8 cellular contexts compared by ENCODE assay signal in the genomic region with DNA sequence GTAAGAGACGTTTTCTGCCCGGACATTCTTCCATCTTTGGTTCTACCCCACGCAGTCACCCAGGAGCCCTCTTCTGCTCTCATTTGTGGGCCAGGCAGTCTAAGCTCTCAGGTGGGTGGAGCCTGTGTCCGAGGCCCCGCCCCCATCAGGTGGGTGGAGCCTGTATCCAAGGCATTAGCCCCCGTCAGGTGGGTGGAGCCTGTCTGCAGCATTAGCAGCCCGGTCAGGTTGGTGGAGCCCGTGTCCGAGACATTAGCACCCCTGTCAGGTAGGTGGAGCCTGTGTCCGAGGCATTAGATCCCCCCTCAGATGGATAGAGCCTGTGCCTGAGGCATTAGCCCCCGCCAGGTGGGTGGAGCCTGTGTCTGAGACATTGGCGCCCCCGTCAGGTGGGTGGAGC. TPM values are rescaled to one million over a fixed set of nuclear protein-coding genes. Genes with fewer than 3 reads are reported as not detected.
DNase-seq lines count a peak whose midpoint lies in the region; TF ChIP-seq lines count a peak whose summit lies in the region.

No MANE protein-coding gene starts in this region.

- TF ChIP-seq EP300 in suprapubic skin (IDR thresholded peaks at IDR 0.05), result no peak

- no peak for TF ChIP-seq POLR2A in suprapubic skin (IDR thresholded peaks at IDR 0.05)

- DNase-seq in Daoy (ENCODE audit: low read depth), result peak; percentile 29
- DNase-seq in OCI-LY7 (ENCODE audit: low spot score), result peak; percentile 75
- peak; percentile 67 for DNase-seq in activated T-cell treated with anti-CD3 and anti-CD28 coated beads, Interleukin-2, amount 50 U/mL, for 1 hour
- peak; percentile 64 for DNase-seq in stimulated activated CD4-positive, alpha-beta T cell treated with anti-CD3 and anti-CD28 coated beads, Interleukin-15, amount 100 ng/mL, for 24 hours
- no peak for DNase-seq in NCI-H446 (lab: John Stamatoyannopoulos, UW)
- no peak for DNase-seq in D341Med (ENCODE audit: low spot score)
- DNase-seq in suprapubic skin (ENCODE audit: low spot score in 2 of 2), result no peak
- no peak for DNase-seq in HuH-7.5 (ENCODE audit: low spot score)

- TF ChIP-seq CTCF in OCI-LY7 (conservative IDR thresholded peaks at IDR 0.05; ENCODE audit: low read length) (no peak), suprapubic skin (IDR thresholded peaks at IDR 0.05) (no peak)

- no peaks in the 10 kb centered on the region for H3K9me3 ChIP-seq in OCI-LY7 (ENCODE audit: low read length)
- H3K9me3 ChIP-seq in suprapubic skin, result no peaks in the 10 kb centered on the region

- H3K4me2 ChIP-seq in OCI-LY7 (ENCODE audit: low read length), result 0 out of 2 replicates have a peak overlapping the region, but pooled peaks have one; percentile 30

- H3K27ac ChIP-seq in OCI-LY7 (ENCODE audit: low read depth, low read length, poor library complexity, severe bottlenecking) (no peak overlapping the region), suprapubic skin (no peak overlapping the region)

- CTCF ChIA-PET in OCI-LY7 (lab: Charles Lee; ENCODE audit: unreplicated experiment), result no interaction called here

- H3K4me3 ChIP-seq in OCI-LY7 (ENCODE audit: low read depth, low read length, poor library complexity, severe bottlenecking) (peak overlapping the region; percentile 44), suprapubic skin (no peak overlapping the region)

- peaks cover 43% of the 10 kb centered on the region for H3K4me1 ChIP-seq in OCI-LY7 (ENCODE audit: insufficient read depth, low read length, poor library complexity, severe bottlenecking)
- peaks cover 26% of the 10 kb centered on the region for H3K4me1 ChIP-seq in suprapubic skin

- POLR2A ChIA-PET in OCI-LY7 (lab: Charles Lee), result no interaction called here

- intact Hi-C loops in OCI-LY7 (cut with micrococcal nuclease; ENCODE audit: unreplicated experiment), result no loop called here

- H3K9me2 ChIP-seq in OCI-LY7 (ENCODE audit: insufficient read depth, low read length), result no peaks in the 10 kb centered on the region

- no peaks in the 10 kb centered on the region for H3K79me2 ChIP-seq in OCI-LY7 (ENCODE audit: insufficient read depth, low read depth, low read length)

- H3K36me3 ChIP-seq in OCI-LY7 (ENCODE audit: insufficient read depth, low read length) (peaks cover 13% of the 10 kb centered on the region), suprapubic skin (peaks cover 33% of the 10 kb centered on the region)

- H4K20me1 ChIP-seq in OCI-LY7 (ENCODE audit: insufficient read depth, low read length), result no peaks in the 10 kb centered on the region

- BruUV-seq in OCI-LY7 (replicated peaks; lab: Mats Ljungman, UMichigan), result no TSS peak

- 70% methylated on average over 4 of the region's 13 CpGs for WGBS in suprapubic skin

- H2AFZ ChIP-seq in OCI-LY7 (ENCODE audit: low read length), result no peak overlapping the region

- H3K27me3 ChIP-seq in suprapubic skin, result no peaks in the 10 kb centered on the region

RNA-seq across cellular contexts. Expression of gene C13orf46, which starts 45.5 kb away (rescaled TPM):
- total RNA-seq in Daoy (2014; rRNA removed; shearing (Covaris generic)), result not detected in 2 replicates
- not detected in 2 replicates for total RNA-seq in OCI-LY7 (2014; rRNA removed; shearing (Covaris generic))
- 0.09 and 0.21 TPM in 2 replicates for total RNA-seq in OCI-LY7 (2022)
- total RNA-seq in suprapubic skin, result 1 to 10 TPM in 1 of 4 donors, under 1 TPM in 3; 0.16 to 1.4 (median 0.53) TPM

Comparison
In these comparisons a context has a peak if more than half of its experiments do, and no peak if none do; other contexts are left out.
1. DNase-seq: peak in Daoy (single experiment), OCI-LY7 (single experiment), activated T-cell treated with anti-CD3 and anti-CD28 coated beads, Interleukin-2, amount 50 U/mL, for 1 hour (single experiment) and stimulated activated CD4-positive, alpha-beta T cell treated with anti-CD3 and anti-CD28 coated beads, Interleukin-15, amount 100 ng/mL, for 24 hours (single experiment); none in NCI-H446 (0 of 2), D341Med (single experiment), suprapubic skin (0 of 2) and HuH-7.5 (single experiment).